In the genomic region with DNA sequence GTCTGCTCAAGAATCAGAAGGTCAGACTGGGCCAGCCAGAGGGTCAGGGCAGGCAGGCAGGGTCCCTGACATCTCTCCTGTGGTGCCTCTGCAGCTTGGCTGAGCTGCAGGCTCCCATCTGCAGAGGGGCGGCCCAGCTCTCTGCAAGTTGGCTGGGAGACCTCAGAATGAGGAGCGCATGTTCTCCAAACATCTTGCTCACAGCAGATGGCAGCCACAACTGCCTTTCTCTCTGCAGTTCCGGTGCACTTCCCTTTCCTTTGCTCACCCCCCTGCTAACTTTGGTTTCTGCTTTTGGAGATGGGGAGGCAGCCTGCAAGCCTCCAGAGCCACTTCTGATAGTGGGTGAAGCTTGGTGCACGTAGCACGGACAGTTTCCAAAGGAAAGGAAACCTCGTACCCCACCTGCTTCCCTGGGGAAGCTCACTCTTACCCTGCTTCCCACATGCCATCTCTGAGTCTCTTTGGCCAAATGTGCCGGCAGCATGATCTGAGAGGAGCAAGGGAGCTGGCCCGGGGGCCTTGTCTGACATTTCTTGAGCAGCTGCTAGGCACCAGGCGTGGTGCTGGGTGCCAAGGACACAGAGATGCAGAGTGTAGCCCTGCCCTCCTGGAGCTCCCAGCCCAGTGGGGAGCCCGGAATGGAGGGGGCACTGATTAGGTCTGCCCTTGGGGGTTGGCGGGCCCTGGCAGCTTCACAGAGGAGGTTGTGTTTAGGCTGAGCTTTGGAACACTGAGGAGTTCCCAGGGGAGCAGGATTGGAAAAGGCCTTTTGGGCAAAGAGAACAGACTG, we compare ENCODE assay signal across 10 cellular contexts. TPM values are rescaled to one million over a fixed set of nuclear protein-coding genes. Genes with fewer than 3 reads are reported as not detected.
A peak's percentile ranks its signal among the peaks of the same experiment; 100 is the strongest.
DNase-seq lines count a peak whose midpoint lies in the region; ATAC-seq and TF ChIP-seq lines count a peak whose summit lies in the region.
"Had no signal": no experiment of that assay in that cellular context is flagged by ENCODE, and none has a peak within 500 bp of the region (broad histone marks: within the 10 kb centered on the region; RNA-seq: fewer than 3 reads in every experiment).

No MANE protein-coding gene starts in this region.

- H3K4me3 ChIP-seq in Panc1 (ENCODE audit: low read depth in 2 of 2, low read length in 2 of 2) (no peak overlapping the region), left ventricle myocardium inferior (no peak overlapping the region), thymus (ENCODE audit: low read length) (no peak overlapping the region)

- no peak for DNase-seq in activated naive CD8-positive, alpha-beta T cell treated with anti-CD3 and anti-CD28 coated beads for 36 hours
- DNase-seq in activated naive CD8-positive, alpha-beta T cell treated with anti-CD3 and anti-CD28 coated beads, Interleukin-2, amount 50 U/mL, for 24 hours: no peak
- DNase-seq in Panc1 (ENCODE audit: low read depth, low spot score) (no peak), left ventricle myocardium inferior (no peak), hepatic stellate cell (ENCODE audit: low spot score) (no peak), foreskin keratinocyte (no peak)
- DNase-seq: islet precursor cell, SHP77 treated with DMSO at 0.1 percent for 48 hours had no signal

- ATAC-seq in activated naive CD8-positive, alpha-beta T cell treated with anti-CD3 and anti-CD28 coated beads, Interleukin-2, amount 50 U/mL, for 24 hours: no peak
- ATAC-seq in Panc1 (no peak), GM19324 (IDR thresholded peaks at IDR 0.05; ENCODE audit: low FRiP score, unreplicated experiment) (no peak), foreskin keratinocyte (no peak)

- peaks cover 77% of the 10 kb centered on the region for H3K4me1 ChIP-seq in Panc1 (ENCODE audit: control insufficient read depth, insufficient read depth, low read length)
- H3K4me1 ChIP-seq in left ventricle myocardium inferior: peaks cover 82% of the 10 kb centered on the region
- H3K4me1 ChIP-seq in thymus (ENCODE audit: control insufficient read depth, insufficient read depth, low read length): peaks cover 44% of the 10 kb centered on the region
- H3K4me1 ChIP-seq in foreskin keratinocyte: no peaks in the 10 kb centered on the region

- peak overlapping the region; percentile 39; the same call in 1 of the 2 replicates for H3K27ac ChIP-seq in Panc1 (ENCODE audit: low read length)
- H3K27ac ChIP-seq in left ventricle myocardium inferior (replicated peaks): peak overlapping the region; percentile 92
- H3K27ac ChIP-seq in thymus (ENCODE audit: low read depth): peak overlapping the region; percentile 88
- H3K27ac ChIP-seq in foreskin keratinocyte: no peak overlapping the region

- intact Hi-C loops in Panc1 (cut with micrococcal nuclease; ENCODE audit: unreplicated experiment): no loop called here
- intact Hi-C loops in left ventricle myocardium inferior (cut with micrococcal nuclease): no loop called here

- no peaks in the 10 kb centered on the region for H3K9me3 Mint-ChIP-seq in activated naive CD8-positive, alpha-beta T cell treated with anti-CD3 and anti-CD28 coated beads for 36 hours
- no peaks in the 10 kb centered on the region for H3K9me3 Mint-ChIP-seq in activated naive CD8-positive, alpha-beta T cell treated with anti-CD3 and anti-CD28 coated beads, Interleukin-2, amount 50 U/mL, for 24 hours

- H3K4me1 Mint-ChIP-seq in activated naive CD8-positive, alpha-beta T cell treated with anti-CD3 and anti-CD28 coated beads for 36 hours: peaks cover 20% of the 10 kb centered on the region
- H3K4me1 Mint-ChIP-seq in activated naive CD8-positive, alpha-beta T cell treated with anti-CD3 and anti-CD28 coated beads, Interleukin-2, amount 50 U/mL, for 24 hours: peaks cover 26% of the 10 kb centered on the region

- peak overlapping the region; percentile 48 for H3K27ac Mint-ChIP-seq in activated naive CD8-positive, alpha-beta T cell treated with anti-CD3 and anti-CD28 coated beads for 36 hours
- H3K27ac Mint-ChIP-seq in activated naive CD8-positive, alpha-beta T cell treated with anti-CD3 and anti-CD28 coated beads, Interleukin-2, amount 50 U/mL, for 24 hours: no peak overlapping the region

- no TSS peak for BruUV-seq in Panc1 (replicated peaks; lab: Mats Ljungman, UMichigan)

- no peaks in the 10 kb centered on the region for H3K36me3 Mint-ChIP-seq in activated naive CD8-positive, alpha-beta T cell treated with anti-CD3 and anti-CD28 coated beads for 36 hours
- H3K36me3 Mint-ChIP-seq in activated naive CD8-positive, alpha-beta T cell treated with anti-CD3 and anti-CD28 coated beads, Interleukin-2, amount 50 U/mL, for 24 hours (ENCODE audit: low read depth): no peaks in the 10 kb centered on the region

- no peaks in the 10 kb centered on the region for H3K36me3 ChIP-seq in Panc1 (ENCODE audit: control insufficient read depth, insufficient read depth, low read length)
- H3K36me3 ChIP-seq in left ventricle myocardium inferior: no peaks in the 10 kb centered on the region
- no peaks in the 10 kb centered on the region for H3K36me3 ChIP-seq in thymus (ENCODE audit: control insufficient read depth, insufficient read depth)

- no peak overlapping the region for H3K4me3 Mint-ChIP-seq in activated naive CD8-positive, alpha-beta T cell treated with anti-CD3 and anti-CD28 coated beads for 36 hours
- no peak overlapping the region for H3K4me3 Mint-ChIP-seq in activated naive CD8-positive, alpha-beta T cell treated with anti-CD3 and anti-CD28 coated beads, Interleukin-2, amount 50 U/mL, for 24 hours

- POLR2A ChIA-PET in Panc1 (lab: Charles Lee): no interaction called here

- in situ Hi-C loops in Panc1 (cut with HindIII; ENCODE audit: low pct_unique_long_range_greater_than_20kb, low sequenced_read_pairs): no loop called here

- WGBS in thymus: 29% methylated on average over 11 of the region's 11 CpGs

- no peaks in the 10 kb centered on the region for H3K27me3 Mint-ChIP-seq in activated naive CD8-positive, alpha-beta T cell treated with anti-CD3 and anti-CD28 coated beads for 36 hours
- H3K27me3 Mint-ChIP-seq in activated naive CD8-positive, alpha-beta T cell treated with anti-CD3 and anti-CD28 coated beads, Interleukin-2, amount 50 U/mL, for 24 hours: no peaks in the 10 kb centered on the region

- no peaks in the 10 kb centered on the region for H3K9me3 ChIP-seq in Panc1 (ENCODE audit: control insufficient read depth, insufficient read depth, low read depth, low read length)
- H3K9me3 ChIP-seq in left ventricle myocardium inferior (replicated peaks): no peaks in the 10 kb centered on the region
- no peaks in the 10 kb centered on the region for H3K9me3 ChIP-seq in thymus (ENCODE audit: control insufficient read depth)

- TF ChIP-seq CTCF in Panc1 (IDR thresholded peaks at IDR 0.05) (no peak), left ventricle myocardium inferior (IDR thresholded peaks at IDR 0.05; ENCODE audit: borderline replicate concordance) (no peak), foreskin keratinocyte (conservative IDR thresholded peaks at IDR 0.05) (no peak)

- CTCF ChIA-PET in Panc1 (lab: Charles Lee): no interaction called here

- H3K27me3 ChIP-seq in Panc1 (ENCODE audit: control insufficient read depth, insufficient read depth, low read length): no peaks in the 10 kb centered on the region
- no peaks in the 10 kb centered on the region for H3K27me3 ChIP-seq in left ventricle myocardium inferior (ENCODE audit: low read depth)
- H3K27me3 ChIP-seq in thymus (ENCODE audit: control insufficient read depth, insufficient read depth): no peaks in the 10 kb centered on the region
- peaks cover 39% of the 10 kb centered on the region for H3K27me3 ChIP-seq in foreskin keratinocyte

RNA-seq across cellular contexts. Expression of a gene that starts 18.2 kb away (rescaled TPM):
- under 1 TPM; 0.12 to 0.22 TPM for total RNA-seq in activated naive CD8-positive, alpha-beta T cell treated with anti-CD3 and anti-CD28 coated beads for 36 hours
- total RNA-seq in Panc1 (2021; ENCODE audit: unreplicated experiment): 6.4 TPM
- 5.6 TPM for polyA plus RNA-seq in Panc1 (2012; ENCODE audit: insufficient read length)
- total RNA-seq in left ventricle myocardium inferior: 3.2 TPM
- polyA plus RNA-seq in thymus: 0.43 TPM
- total RNA-seq in foreskin keratinocyte: 0.18 and 0.24 TPM in 2 replicates
- polyA plus RNA-seq in foreskin keratinocyte: 0.10 and 0.11 TPM in 2 replicates

RNA-seq across cellular contexts. Expression of a gene that starts 54.1 kb away (rescaled TPM):
- total RNA-seq in activated naive CD8-positive, alpha-beta T cell treated with anti-CD3 and anti-CD28 coated beads for 36 hours: under 1 TPM; 0.68 to 0.70 TPM
- total RNA-seq in Panc1 (2021; ENCODE audit: unreplicated experiment) (2.8 TPM), left ventricle myocardium inferior (0.14 TPM), foreskin keratinocyte (0.10 and 0.18 TPM in 2 replicates)
- 3.7 TPM for polyA plus RNA-seq in Panc1 (2012; ENCODE audit: insufficient read length)
- polyA plus RNA-seq in thymus (0.62 TPM), foreskin keratinocyte (0.11 and 0.12 TPM in 2 replicates)
